In genomic region chr6:69895396-69895795, GRCh38 we compare ENCODE assay signal across 27 cellular contexts. TPM values are rescaled to one million over a fixed set of nuclear protein-coding genes. Genes with fewer than 3 reads are reported as not detected.
A peak's percentile ranks its signal among the peaks of the same experiment; 100 is the strongest.
DNase-seq lines count a peak whose midpoint lies in the region; ATAC-seq and TF ChIP-seq lines count a peak whose summit lies in the region.
"Had no signal": no experiment of that assay in that cellular context is flagged by ENCODE, and none has a peak within 500 bp of the region (broad histone marks: within the 10 kb centered on the region; RNA-seq: fewer than 3 reads in every experiment).

No MANE protein-coding gene starts in this region.

- H3K36me3 ChIP-seq in BLaER1 treated with 17β-estradiol and CSF1 and Interleukin-3, amounts not matched to agents 10 nM and 100 nM, result no peaks in the 10 kb centered on the region
- H3K36me3 ChIP-seq in HEK293 (ENCODE audit: control insufficient read depth in 2 of 2, insufficient read depth in 1 of 2, low read length in 2 of 2), result no peaks in the 10 kb centered on the region
- H3K36me3 ChIP-seq in mesenchymal stem cell (ENCODE audit: control insufficient read depth in 1 of 2, insufficient read depth in 2 of 2, low read depth in 1 of 2, low read length in 2 of 2), result no peaks in the 10 kb centered on the region
- H3K36me3 ChIP-seq: ascending aorta, esophagus muscularis mucosa, pancreas, sigmoid colon had no signal

- H2BK120ac ChIP-seq in mesenchymal stem cell (ENCODE audit: low read depth, low read length), result peak overlapping the region; percentile 98

- TF ChIP-seq CTCF in HEK293 (tag by site-specific recombination; IDR thresholded peaks at IDR 0.05) (no peak), RWPE1 (conservative IDR thresholded peaks at IDR 0.05; ENCODE audit: low read depth) (no peak), nephron progenitor cell (IDR thresholded peaks at IDR 0.05) (no peak)

- H4K8ac ChIP-seq in mesenchymal stem cell (ENCODE audit: low read length), result peak overlapping the region; percentile 92

- H3K4me2 ChIP-seq in BLaER1 treated with 17β-estradiol and CSF1 and Interleukin-3, amounts not matched to agents 10 nM and 100 nM, result peak overlapping the region in 3 of 11 experiments; percentile 3 to 52 (median 17); a peak in 2 of 22 replicates
- H3K4me2 ChIP-seq in mesenchymal stem cell (ENCODE audit: low read length, poor library complexity, severe bottlenecking), result no peak overlapping the region
- H3K4me2 ChIP-seq: PC-9 had no signal

- H3K79me1 ChIP-seq in mesenchymal stem cell (replicated peaks; ENCODE audit: low read length, poor library complexity, severe bottlenecking), result no peaks in the 10 kb centered on the region

- H2AK5ac ChIP-seq in mesenchymal stem cell (ENCODE audit: low read length, severe bottlenecking), result no peak overlapping the region

- peak overlapping the region; percentile 91 to 99 for H3K4ac ChIP-seq in mesenchymal stem cell (ENCODE audit: low read depth in 1 of 2, low read length in 2 of 2)

- H3K14ac ChIP-seq in mesenchymal stem cell (ENCODE audit: low read length in 2 of 2), result peak overlapping the region in 1 of 2 experiments; percentile 48

- H4K20me1 ChIP-seq in BLaER1 treated with 17β-estradiol and CSF1 and Interleukin-3, amounts not matched to agents 10 nM and 100 nM, result no peaks in the 10 kb centered on the region

- H2BK12ac ChIP-seq in mesenchymal stem cell (ENCODE audit: low read length in 2 of 2), result peak overlapping the region; percentile 91 to 100

- 100% methylated on average over 2 of the region's 4 CpGs for WGBS in mesenchymal stem cell
- 89% methylated on average over 4 of the region's 4 CpGs for WGBS in right cardiac atrium

- POLR2A ChIA-PET in HEK293 (lab: Yijun Ruan, JAX), result interaction anchor here (1.1 kb wide), 1 partner anchor 13 kb away, joined by 5 read pairs; no protein-coding TSS in a partner anchor
- POLR2A ChIA-PET in RWPE1 (lab: Yijun Ruan, JAX; ENCODE audit: low non-redundant PET), result no interaction called here

- H3K18ac ChIP-seq in mesenchymal stem cell (ENCODE audit: low read depth in 1 of 2, low read length in 2 of 2), result peak overlapping the region; percentile 99

- DNase-seq in RWPE1 (ENCODE audit: low spot score), result no peak
- DNase-seq in mesenchymal stem cell, result no peak
- no peak for DNase-seq in SW480 (ENCODE audit: low spot score)
- no peak for DNase-seq in nephron progenitor cell
- no peak for DNase-seq in effector CD8-positive, alpha-beta T cell (lab: John Stamatoyannopoulos, UW)
- no peak for DNase-seq in right cardiac atrium
- DNase-seq: activated naive CD4-positive, alpha-beta T cell treated with anti-CD3 and anti-CD28 coated beads, Interleukin-2, amount 50 U/mL, for 16 hours; activated T-cell treated with anti-CD3 and anti-CD28 coated beads, Interleukin-2, amount 50 U/mL, for 48 hours; CD4-positive, CD25-positive, alpha-beta regulatory T cell; Karpas-422; left cardiac atrium; naive thymus-derived CD8-positive, alpha-beta T cell; NCI-H2029; NCI-H226; pancreas; PC-9; sigmoid colon had no signal

- no peak for ATAC-seq in right cardiac atrium
- ATAC-seq: HCT116; left cardiac atrium; naive thymus-derived CD8-positive, alpha-beta T cell; pancreas had no signal

- H3K23ac ChIP-seq in mesenchymal stem cell (ENCODE audit: low read length in 2 of 2), result no peak overlapping the region

- H2AFZ ChIP-seq in mesenchymal stem cell (ENCODE audit: low read depth, low read length), result peak overlapping the region; percentile 53
- H2AFZ ChIP-seq: PC-9 had no signal

- H3K9ac ChIP-seq in BLaER1 treated with 17β-estradiol and CSF1 and Interleukin-3, amounts not matched to agents 10 nM and 100 nM, result peak overlapping the region in 1 of 11 experiments; percentile 41; a peak in 2 of 22 replicates
- H3K9ac ChIP-seq in mesenchymal stem cell (ENCODE audit: low read length), result no peak overlapping the region

- no peak overlapping the region for H3K4me3 ChIP-seq in BLaER1 treated with 17β-estradiol and CSF1 and Interleukin-3, amounts not matched to agents 10 nM and 100 nM
- no peak overlapping the region for H3K4me3 ChIP-seq in HEK293 (ENCODE audit: low read depth, low read length)
- no peak overlapping the region for H3K4me3 ChIP-seq in mesenchymal stem cell (ENCODE audit: insufficient read depth in 1 of 2, low read depth in 1 of 2, low read length in 2 of 2)
- no peak overlapping the region for H3K4me3 ChIP-seq in right cardiac atrium (ENCODE audit: low read length)
- H3K4me3 ChIP-seq: ascending aorta, esophagus muscularis mucosa, pancreas, PC-9, sigmoid colon had no signal

- no peaks in the 10 kb centered on the region for H3K27me3 ChIP-seq in BLaER1 treated with 17β-estradiol and CSF1 and Interleukin-3, amounts not matched to agents 10 nM and 100 nM
- H3K27me3 ChIP-seq in mesenchymal stem cell (ENCODE audit: control insufficient read depth in 1 of 2, insufficient read depth in 1 of 2, low read length in 2 of 2) (no peaks in the 10 kb centered on the region), right cardiac atrium (ENCODE audit: control insufficient read depth, insufficient read depth) (no peaks in the 10 kb centered on the region)
- H3K27me3 ChIP-seq: ascending aorta, esophagus muscularis mucosa, pancreas, sigmoid colon had no signal

- H2BK15ac ChIP-seq in mesenchymal stem cell (ENCODE audit: low read depth, poor library complexity, severe bottlenecking), result no peak overlapping the region

- H3K27ac ChIP-seq in BLaER1 treated with 17β-estradiol and CSF1 and Interleukin-3, amounts not matched to agents 10 nM and 100 nM, result peak overlapping the region in 7 of 11 experiments; percentile 24 to 59 (median 47); a peak in 8 of 22 replicates
- H3K27ac ChIP-seq in HEK293 (ENCODE audit: extremely low read depth, low read depth, low read length) (peak overlapping the region; percentile 69), RWPE1 (peak overlapping the region; percentile 65), mesenchymal stem cell (ENCODE audit: low read length, poor library complexity, severe bottlenecking) (no peak overlapping the region), right cardiac atrium (ENCODE audit: low read length) (no peak overlapping the region)
- H3K27ac ChIP-seq: ascending aorta, esophagus muscularis mucosa, pancreas, PC-9, sigmoid colon had no signal

- no peak overlapping the region for H3K27ac Mint-ChIP-seq in nephron progenitor cell
- H3K27ac Mint-ChIP-seq: CD4-positive, CD25-positive, alpha-beta regulatory T cell; naive thymus-derived CD8-positive, alpha-beta T cell; T-helper 2 cell treated with Interferon-gamma antibody and Interleukin-4, amounts not matched to agents 5 μg/mL and 100 μg/mL, for 36 hours; WTC11 had no signal

- peaks cover 6% of the 10 kb centered on the region for H3K4me1 Mint-ChIP-seq in nephron progenitor cell
- H3K4me1 Mint-ChIP-seq: CD4-positive, CD25-positive, alpha-beta regulatory T cell; central memory CD8-positive, alpha-beta T cell had no signal

- CTCF ChIA-PET in HEK293 (lab: Yijun Ruan, JAX) (interaction anchor here (0.7 to 1.9 kb wide), 3 partner anchors 15 to 19 kb away, joined by 3 to 8 read pairs (median 4); no protein-coding TSS in a partner anchor), RWPE1 (lab: Yijun Ruan, JAX) (no interaction called here)

- H3K9me3 ChIP-seq in BLaER1 treated with 17β-estradiol and CSF1 and Interleukin-3, amounts not matched to agents 10 nM and 100 nM (replicated peaks in 1 of 11), result peaks cover 0 to 13% (median 9%) of the 10 kb centered on the region in 11 experiments; a peak in 11 of 22 replicates
- H3K9me3 ChIP-seq in HEK293 (ENCODE audit: control insufficient read depth, insufficient read depth, low read depth, low read length), result no peaks in the 10 kb centered on the region
- H3K9me3 ChIP-seq in mesenchymal stem cell (ENCODE audit: control insufficient read depth, low read length), result no peaks in the 10 kb centered on the region
- no peaks in the 10 kb centered on the region for H3K9me3 ChIP-seq in right cardiac atrium (ENCODE audit: control insufficient read depth, low read length)
- H3K9me3 ChIP-seq: ascending aorta, esophagus muscularis mucosa, pancreas, sigmoid colon had no signal

- intact Hi-C loops in right cardiac atrium (cut with DNase I), result no loop called here

- H3K27me3 Mint-ChIP-seq in nephron progenitor cell (ENCODE audit: low read depth, poor library complexity), result no peaks in the 10 kb centered on the region
- H3K27me3 Mint-ChIP-seq: central memory CD8-positive, alpha-beta T cell had no signal

- H3K4me1 ChIP-seq in BLaER1 treated with 17β-estradiol and CSF1 and Interleukin-3, amounts not matched to agents 10 nM and 100 nM, result peaks cover 0 to 12% (median 1%) of the 10 kb centered on the region in 10 experiments; a peak in 6 of 20 replicates
- peaks cover 9% of the 10 kb centered on the region for H3K4me1 ChIP-seq in HEK293 (ENCODE audit: control insufficient read depth, insufficient read depth, low read length)
- peaks cover 3% of the 10 kb centered on the region for H3K4me1 ChIP-seq in mesenchymal stem cell (ENCODE audit: control insufficient read depth, insufficient read depth, low read depth, low read length)
- H3K4me1 ChIP-seq in right cardiac atrium (ENCODE audit: control insufficient read depth, insufficient read depth, low read length), result no peaks in the 10 kb centered on the region
- H3K4me1 ChIP-seq: ascending aorta, esophagus muscularis mucosa, pancreas, sigmoid colon had no signal

- H3K9me3 Mint-ChIP-seq in nephron progenitor cell, result peaks cover 5% of the 10 kb centered on the region
- H3K9me3 Mint-ChIP-seq: CD4-positive, CD25-positive, alpha-beta regulatory T cell; central memory CD8-positive, alpha-beta T cell; T-helper 2 cell treated with Interferon-gamma antibody and Interleukin-4, amounts not matched to agents 5 μg/mL and 100 μg/mL, for 36 hours had no signal

- H3K36me3 Mint-ChIP-seq in nephron progenitor cell (ENCODE audit: low read depth), result no peaks in the 10 kb centered on the region
- H3K36me3 Mint-ChIP-seq: CD4-positive, CD25-positive, alpha-beta regulatory T cell; WTC11 had no signal

- H4K91ac ChIP-seq in mesenchymal stem cell (ENCODE audit: low read length), result peak overlapping the region; percentile 93

- H3K4me3 Mint-ChIP-seq in nephron progenitor cell, result no peak overlapping the region
- H3K4me3 Mint-ChIP-seq: CD4-positive, CD25-positive, alpha-beta regulatory T cell; central memory CD8-positive, alpha-beta T cell; naive thymus-derived CD8-positive, alpha-beta T cell; T-helper 2 cell treated with Interferon-gamma antibody and Interleukin-4, amounts not matched to agents 5 μg/mL and 100 μg/mL, for 36 hours; WTC11 had no signal

- H2BK5ac ChIP-seq in mesenchymal stem cell (ENCODE audit: low read depth, low read length, poor library complexity, severe bottlenecking), result no peak overlapping the region

TF ChIP-seq in HEK293, 187 proteins besides CTCF, POLR2A, EP300 and RAD21 (continues in another document):
- TF ChIP-seq SETDB1 (IDR thresholded peaks at IDR 0.05; ENCODE audit: insufficient read length, low read length), result peak; percentile 83
- TF ChIP-seq ZNF155 (tag by site-specific recombination; IDR thresholded peaks at IDR 0.05), result no peak
- no peak for TF ChIP-seq ZNF132 (tag by site-specific recombination; IDR thresholded peaks at IDR 0.05; ENCODE audit: borderline replicate concordance)
- TF ChIP-seq ZNF621 (tag by site-specific recombination; IDR thresholded peaks at IDR 0.05), result no peak
- TF ChIP-seq SP7 (tag by site-specific recombination; IDR thresholded peaks at IDR 0.05), result no peak

RNA-seq across cellular contexts. Expression of gene COL19A1, which starts 29.0 kb away (rescaled TPM):
- 0.81 TPM for polyA plus RNA-seq in mesenchymal stem cell (2013, experiment 1 of 2)
- polyA plus RNA-seq in mesenchymal stem cell (2013, experiment 2 of 2), result 0.60 TPM
- total RNA-seq in right cardiac atrium, result 1 to 10 TPM; 3.1 to 6.0 (median 4.0) TPM
- polyA plus RNA-seq in right cardiac atrium, result 1.0 TPM
- total RNA-seq: ascending aorta, HT-29, mesenteric fat pad, PC-9, WTC11 had no signal
- polyA plus RNA-seq: CD4-positive, CD25-positive, alpha-beta regulatory T cell had no signal

Comparison
In these comparisons a context has a peak if more than half of its experiments do, and no peak if none do; other contexts are left out.
1. H3K27ac ChIP-seq: peak in BLaER1 treated with 17β-estradiol and CSF1 and Interleukin-3, amounts not matched to agents 10 nM and 100 nM (7 of 11), HEK293 (single experiment) and RWPE1 (single experiment); none in mesenchymal stem cell (single experiment) and right cardiac atrium (single experiment).